In the genomic region with DNA sequence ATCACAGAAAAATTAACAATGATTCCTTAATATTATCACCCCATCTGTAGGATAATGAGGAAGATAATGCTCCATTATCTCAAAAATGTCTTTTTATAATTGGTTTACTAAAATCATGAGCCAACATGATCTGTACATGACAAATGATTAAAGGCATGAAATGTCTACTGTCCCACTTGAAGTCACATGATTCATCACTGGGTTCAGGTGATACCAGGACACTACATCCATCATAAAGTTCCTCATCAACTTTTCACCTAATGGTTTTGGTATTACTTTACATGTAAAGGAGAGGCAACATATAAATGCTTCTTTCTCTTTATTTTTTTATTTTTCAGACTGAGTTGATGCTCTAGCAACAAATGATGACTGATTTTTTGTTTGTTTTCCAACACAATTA, we compare ENCODE assay signal across 21 cellular contexts.
DNase-seq lines count a peak whose midpoint lies in the region; ATAC-seq and TF ChIP-seq lines count a peak whose summit lies in the region.
"Had no signal": no experiment of that assay in that cellular context is flagged by ENCODE, and none has a peak within 500 bp of the region (broad histone marks: within the 10 kb centered on the region; RNA-seq: fewer than 3 reads in every experiment).

No MANE protein-coding gene starts in this region.

- CTCF ChIA-PET in activated CD4-positive, alpha-beta T cell treated with anti-CD3 and anti-CD28 coated beads for 36 hours (lab: Charles Lee) = no interaction called here

- H3K9me3 ChIP-seq in smooth muscle cell (replicated peaks; ENCODE audit: low read depth) = no peaks in the 10 kb centered on the region

- no peak for TF ChIP-seq CTCF in natural killer cell (IDR thresholded peaks at IDR 0.05)
- no peak for TF ChIP-seq CTCF in smooth muscle cell (IDR thresholded peaks at IDR 0.05; ENCODE audit: borderline replicate concordance, insufficient read depth, poor library complexity, severe bottlenecking)

- intact Hi-C loops in activated CD4-positive, alpha-beta T cell treated with anti-CD3 and anti-CD28 coated beads for 36 hours (cut with DNase I, micrococcal nuclease) = no loop called here
- intact Hi-C loops in natural killer cell (cut with micrococcal nuclease) = no loop called here
- intact Hi-C loops in activated T-helper 2 cell treated with anti-CD3 and anti-CD28 coated beads, Interferon-gamma antibody, Interleukin-2, Interleukin-4, amounts not matched to agents 10 μg/mL and 5 μg/mL and 100 μg/mL, durations not matched to agents 14 hours and 24 hours and 36 hours (cut with micrococcal nuclease) = no loop called here

- ATAC-seq in activated CD4-positive, alpha-beta T cell treated with anti-CD3 and anti-CD28 coated beads for 36 hours = peak; percentile 39
- no peak for ATAC-seq in natural killer cell treated with Interleukin-12 subunit alpha and Interleukin-12 subunit beta and Interleukin-15 and Interleukin-18, amount 100 ng/mL, for 72 hours
- ATAC-seq in natural killer cell = no peak
- ATAC-seq: GM12878, GM23338, HCT116, PC-3 had no signal

- H3K4me3 Mint-ChIP-seq in activated CD4-positive, alpha-beta T cell treated with anti-CD3 and anti-CD28 coated beads for 36 hours = no peak overlapping the region
- no peak overlapping the region for H3K4me3 Mint-ChIP-seq in natural killer cell treated with Interleukin-12 subunit alpha and Interleukin-12 subunit beta and Interleukin-15 and Interleukin-18, amount 100 ng/mL, for 72 hours
- H3K4me3 Mint-ChIP-seq in natural killer cell = no peak overlapping the region
- H3K4me3 Mint-ChIP-seq in activated T-helper 2 cell treated with anti-CD3 and anti-CD28 coated beads, Interferon-gamma antibody, Interleukin-2, Interleukin-4, amounts not matched to agents 10 μg/mL and 5 μg/mL and 100 μg/mL, durations not matched to agents 14 hours and 24 hours and 36 hours (ENCODE audit: low read depth) = peak overlapping the region; percentile 28
- H3K4me3 Mint-ChIP-seq: GM23338 had no signal

- H3K4me1 Mint-ChIP-seq in activated CD4-positive, alpha-beta T cell treated with anti-CD3 and anti-CD28 coated beads for 36 hours = peaks cover 8% of the 10 kb centered on the region
- H3K4me1 Mint-ChIP-seq in natural killer cell treated with Interleukin-12 subunit alpha and Interleukin-12 subunit beta and Interleukin-15 and Interleukin-18, amount 100 ng/mL, for 72 hours (ENCODE audit: low read depth in 2 of 2) = peaks cover 21 to 22% of the 10 kb centered on the region in 2 donors
- H3K4me1 Mint-ChIP-seq in natural killer cell = peaks cover 11 to 19% of the 10 kb centered on the region in 2 donors
- H3K4me1 Mint-ChIP-seq in activated T-helper 2 cell treated with anti-CD3 and anti-CD28 coated beads, Interferon-gamma antibody, Interleukin-2, Interleukin-4, amounts not matched to agents 10 μg/mL and 5 μg/mL and 100 μg/mL, durations not matched to agents 14 hours and 24 hours and 36 hours (ENCODE audit: low read depth) = peaks cover 49% of the 10 kb centered on the region
- H3K4me1 Mint-ChIP-seq: GM23338 had no signal

- no peak overlapping the region for H3K4me2 ChIP-seq in smooth muscle cell
- H3K4me2 ChIP-seq: GM23338 had no signal

- POLR2A ChIA-PET in activated CD4-positive, alpha-beta T cell treated with anti-CD3 and anti-CD28 coated beads for 36 hours (lab: Charles Lee) = no interaction called here

- H3K4me3 ChIP-seq in smooth muscle cell = no peak overlapping the region
- H3K4me3 ChIP-seq: GM12878, GM23338 had no signal

- H3K9me3 Mint-ChIP-seq in activated CD4-positive, alpha-beta T cell treated with anti-CD3 and anti-CD28 coated beads for 36 hours (ENCODE audit: low read depth) = no peaks in the 10 kb centered on the region
- no peaks in the 10 kb centered on the region for H3K9me3 Mint-ChIP-seq in natural killer cell treated with Interleukin-12 subunit alpha and Interleukin-12 subunit beta and Interleukin-15 and Interleukin-18, amount 100 ng/mL, for 72 hours
- no peaks in the 10 kb centered on the region for H3K9me3 Mint-ChIP-seq in natural killer cell
- H3K9me3 Mint-ChIP-seq in activated T-helper 2 cell treated with anti-CD3 and anti-CD28 coated beads, Interferon-gamma antibody, Interleukin-2, Interleukin-4, amounts not matched to agents 10 μg/mL and 5 μg/mL and 100 μg/mL, durations not matched to agents 14 hours and 24 hours and 36 hours = no peaks in the 10 kb centered on the region
- H3K9me3 Mint-ChIP-seq: GM23338 had no signal

- no peak overlapping the region for H3K9ac ChIP-seq in smooth muscle cell (ENCODE audit: low read depth)

- H4K20me1 ChIP-seq in smooth muscle cell (ENCODE audit: low read depth) = peaks cover 16% of the 10 kb centered on the region

- H3K36me3 Mint-ChIP-seq in activated CD4-positive, alpha-beta T cell treated with anti-CD3 and anti-CD28 coated beads for 36 hours (ENCODE audit: low read depth) = peaks cover 47% of the 10 kb centered on the region
- H3K36me3 Mint-ChIP-seq in natural killer cell treated with Interleukin-12 subunit alpha and Interleukin-12 subunit beta and Interleukin-15 and Interleukin-18, amount 100 ng/mL, for 72 hours = peaks cover 41% of the 10 kb centered on the region
- peaks cover 27% of the 10 kb centered on the region for H3K36me3 Mint-ChIP-seq in natural killer cell
- H3K36me3 Mint-ChIP-seq in activated T-helper 2 cell treated with anti-CD3 and anti-CD28 coated beads, Interferon-gamma antibody, Interleukin-2, Interleukin-4, amounts not matched to agents 10 μg/mL and 5 μg/mL and 100 μg/mL, durations not matched to agents 14 hours and 24 hours and 36 hours (ENCODE audit: low read depth) = peaks cover 69% of the 10 kb centered on the region

- no peaks in the 10 kb centered on the region for H3F3A ChIP-seq in smooth muscle cell (ENCODE audit: low read depth)

- H3K79me2 ChIP-seq in smooth muscle cell (ENCODE audit: low read depth) = no peaks in the 10 kb centered on the region

- no peak for DNase-seq in activated CD4-positive, alpha-beta T cell treated with anti-CD3 and anti-CD28 coated beads for 36 hours
- DNase-seq in activated CD4-positive, alpha-beta T cell treated with anti-CD3 and anti-CD28 coated beads for 48 hours = no peak
- DNase-seq in natural killer cell treated with Interleukin-12 subunit alpha and Interleukin-12 subunit beta and Interleukin-15 and Interleukin-18, amount 100 ng/mL, for 72 hours (ENCODE audit: low spot score) = no peak
- DNase-seq in natural killer cell (no peak), smooth muscle cell (lab: John Stamatoyannopoulos, UW; ENCODE audit: unreplicated experiment) (no peak), NK-92 (lab: John Stamatoyannopoulos, UW; ENCODE audit: unreplicated experiment) (no peak), AG08395 (ENCODE audit: low spot score) (no peak)
- DNase-seq in activated T-helper 2 cell treated with anti-CD3 and anti-CD28 coated beads, Interferon-gamma antibody, Interleukin-2, Interleukin-4, amounts not matched to agents 10 μg/mL and 5 μg/mL and 100 μg/mL, durations not matched to agents 14 hours and 24 hours and 36 hours (ENCODE audit: low spot score) = no peak
- DNase-seq: C1 segment of cervical spinal cord, DND-41, MV-4-11, NCI-H1417, NCI-H2029, NCI-H2171 treated with DMSO at 0.1 percent for 48 hours, NCI-H446 treated with DMSO at 0.1 percent for 48 hours, NCI-H748 treated with DMSO at 0.1 percent for 48 hours, PC-3 had no signal

- no peaks in the 10 kb centered on the region for H3K27me3 ChIP-seq in smooth muscle cell (ENCODE audit: low read depth)

- H3K4me1 ChIP-seq in smooth muscle cell (ENCODE audit: low read depth) = peaks cover 5% of the 10 kb centered on the region

- H3K36me3 ChIP-seq in smooth muscle cell (ENCODE audit: low read depth) = peaks cover 11% of the 10 kb centered on the region

- H2AFZ ChIP-seq in smooth muscle cell (ENCODE audit: low read depth) = no peak overlapping the region
- H2AFZ ChIP-seq: GM23338 had no signal

- H3K27me3 Mint-ChIP-seq in activated CD4-positive, alpha-beta T cell treated with anti-CD3 and anti-CD28 coated beads for 36 hours = no peaks in the 10 kb centered on the region
- no peaks in the 10 kb centered on the region for H3K27me3 Mint-ChIP-seq in natural killer cell treated with Interleukin-12 subunit alpha and Interleukin-12 subunit beta and Interleukin-15 and Interleukin-18, amount 100 ng/mL, for 72 hours
- H3K27me3 Mint-ChIP-seq in natural killer cell (ENCODE audit: low read depth in 2 of 2) = no peaks in the 10 kb centered on the region
- no peaks in the 10 kb centered on the region for H3K27me3 Mint-ChIP-seq in activated T-helper 2 cell treated with anti-CD3 and anti-CD28 coated beads, Interferon-gamma antibody, Interleukin-2, Interleukin-4, amounts not matched to agents 10 μg/mL and 5 μg/mL and 100 μg/mL, durations not matched to agents 14 hours and 24 hours and 36 hours (ENCODE audit: low read depth)

- H3K27ac Mint-ChIP-seq in activated CD4-positive, alpha-beta T cell treated with anti-CD3 and anti-CD28 coated beads for 36 hours = peak overlapping the region; percentile 37
- peak overlapping the region; percentile 29 to 68 for H3K27ac Mint-ChIP-seq in natural killer cell treated with Interleukin-12 subunit alpha and Interleukin-12 subunit beta and Interleukin-15 and Interleukin-18, amount 100 ng/mL, for 72 hours
- peak overlapping the region in 1 of 2 donors; percentile 23 for H3K27ac Mint-ChIP-seq in natural killer cell
- peak overlapping the region; percentile 61 for H3K27ac Mint-ChIP-seq in activated T-helper 2 cell treated with anti-CD3 and anti-CD28 coated beads, Interferon-gamma antibody, Interleukin-2, Interleukin-4, amounts not matched to agents 10 μg/mL and 5 μg/mL and 100 μg/mL, durations not matched to agents 14 hours and 24 hours and 36 hours
- H3K27ac Mint-ChIP-seq: GM23338 had no signal

- H3K27ac ChIP-seq in smooth muscle cell (ENCODE audit: low read depth) = peak overlapping the region; percentile 87
- H3K27ac ChIP-seq: RWPE1 had no signal
